1 cellular context compared by ENCODE assay signal in genomic region chr22:23076896-23077572, GRCh38.
TF ChIP-seq lines count a peak whose summit lies in the region.

No MANE protein-coding gene starts in this region.

TF ChIP-seq in K562, 482 proteins besides CTCF, POLR2A, EP300 and RAD21 (continued from another document):
- TF ChIP-seq ZMIZ1 (IDR thresholded peaks at IDR 0.05; ENCODE audit: low read depth in 2 of 2, low read length in 2 of 2): peak in 1 of 2 experiments; percentile 78; a peak in 1 of 4 replicates
- TF ChIP-seq CGGBP1 (CRISPR knock-in tag; IDR thresholded peaks at IDR 0.05): peak; percentile 68; the same call in 1 of the 2 replicates
- no peak for TF ChIP-seq ZHX1 (conservative IDR thresholded peaks at IDR 0.05; ENCODE audit: low read length)
- no peak for TF ChIP-seq EZH2 (IDR thresholded peaks at IDR 0.05; ENCODE audit: borderline replicate concordance, low read depth, low read length)
- no peak for TF ChIP-seq ZBTB40 (IDR thresholded peaks at IDR 0.05)
- TF ChIP-seq ZBTB40 (CRISPR knock-in tag; IDR thresholded peaks at IDR 0.05): peak; percentile 35
- TF ChIP-seq SREBF1 (IDR thresholded peaks at IDR 0.05; ENCODE audit: borderline replicate concordance, low read depth, low read length): 0 out of 2 replicates have a peak, but pooled peaks have one; percentile 35
- TF ChIP-seq ZNF511 (CRISPR knock-in tag; IDR thresholded peaks at IDR 0.05): no peak
- no peak for TF ChIP-seq MBD2 (IDR thresholded peaks at IDR 0.05; ENCODE audit: borderline replicate concordance, low read depth)
- TF ChIP-seq BHLHE40 (IDR thresholded peaks at IDR 0.05; ENCODE audit: low read length): 0 out of 2 replicates have a peak, but pooled peaks have one; percentile 3
- TF ChIP-seq NR3C1 (CRISPR knock-in tag; IDR thresholded peaks at IDR 0.05): no peak
- no peak for TF ChIP-seq ETS2 (tag; IDR thresholded peaks at IDR 0.05; ENCODE audit: borderline replicate concordance, poor library complexity, severe bottlenecking)
